In the genomic region with DNA sequence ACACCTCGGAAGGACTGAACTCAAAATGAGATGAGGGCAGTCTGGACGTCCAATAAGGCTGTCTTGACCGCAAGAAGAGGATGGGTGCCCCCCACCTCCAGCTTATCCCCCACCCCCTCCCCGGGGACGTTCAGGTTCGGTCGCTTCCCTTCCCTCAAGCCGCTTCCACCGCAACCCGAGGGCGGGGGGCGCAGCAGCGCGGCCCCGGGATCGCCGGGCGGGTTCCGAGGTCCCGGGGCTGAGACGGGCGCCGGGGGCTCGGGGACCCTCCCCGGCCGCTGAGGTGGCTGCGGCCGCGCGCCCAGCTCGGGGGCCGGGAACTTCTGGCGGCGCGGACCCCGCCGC, we compare ENCODE assay signal across 8 cellular contexts. TPM values are rescaled to one million over a fixed set of nuclear protein-coding genes. Genes with fewer than 3 reads are reported as not detected.
DNase-seq lines count a peak whose midpoint lies in the region; ATAC-seq and TF ChIP-seq lines count a peak whose summit lies in the region.

No MANE protein-coding gene starts in this region.

- H3K4me1 ChIP-seq in lower lobe of right lung (peaks cover 23% of the 10 kb centered on the region), urinary bladder (ENCODE audit: insufficient read depth) (no peaks in the 10 kb centered on the region)

- H3K4me1 Mint-ChIP-seq in activated naive CD4-positive, alpha-beta T cell treated with anti-CD3 and anti-CD28 coated beads, Interleukin-2, amount 10 ng/mL, durations not matched to agents 7 days and 5 days: peaks cover 17% of the 10 kb centered on the region

- peak overlapping the region; percentile 35 for H3K27ac Mint-ChIP-seq in activated naive CD4-positive, alpha-beta T cell treated with anti-CD3 and anti-CD28 coated beads, Interleukin-2, amount 10 ng/mL, durations not matched to agents 7 days and 5 days

- ATAC-seq in lower lobe of right lung: no peak

- H3K27ac ChIP-seq in lower lobe of right lung (peak overlapping the region; percentile 95), urinary bladder (ENCODE audit: low read depth) (peak overlapping the region; percentile 80)

- under 1% methylated on average over 37 of the region's 37 CpGs for WGBS in urinary bladder

- intact Hi-C loops in lower lobe of right lung (cut with DNase I): no loop called here

- no peaks in the 10 kb centered on the region for H3K9me3 ChIP-seq in lower lobe of right lung

- H3K9me3 Mint-ChIP-seq in activated naive CD4-positive, alpha-beta T cell treated with anti-CD3 and anti-CD28 coated beads, Interleukin-2, amount 10 ng/mL, durations not matched to agents 7 days and 5 days: peaks cover 2% of the 10 kb centered on the region

- peak overlapping the region; percentile 73 to 75 for H3K4me3 ChIP-seq in cardiac fibroblast (replicated peaks in 1 of 2; ENCODE audit: low read depth in 2 of 2, low read length in 2 of 2)
- peak overlapping the region; percentile 75 for H3K4me3 ChIP-seq in lower lobe of right lung
- peak overlapping the region; percentile 99 for H3K4me3 ChIP-seq in urinary bladder (ENCODE audit: low read depth, low read length)

- CTCF ChIA-PET in activated naive CD4-positive, alpha-beta T cell treated with anti-CD3 and anti-CD28 coated beads, Interleukin-2, amount 10 ng/mL, durations not matched to agents 7 days and 5 days (lab: Charles Lee): interaction anchor here (0.6 to 1.3 kb wide), 3 partner anchors 111 to 323 kb away, joined by 3 to 4 read pairs (median 3); no protein-coding TSS in a partner anchor

- DNase-seq in activated naive CD4-positive, alpha-beta T cell treated with anti-CD3 and anti-CD28 coated beads, Interleukin-2, amount 10 ng/mL, durations not matched to agents 7 days and 5 days: no peak
- DNase-seq in activated naive CD4-positive, alpha-beta T cell (lab: John Stamatoyannopoulos, UW): no peak
- DNase-seq in HuH-7 (ENCODE audit: low spot score) (peak; percentile 72), cardiac fibroblast (ENCODE audit: low read depth in 2 of 2) (no peak), lower lobe of right lung (no peak), NCI-H1417 treated with DMSO at 0.1 percent for 48 hours (lab: John Stamatoyannopoulos, UW) (no peak)
- no peak for DNase-seq in activated effector memory CD4-positive, alpha-beta T cell treated with Interleukin-2 at 50 U/mL for 16 hours

- peaks cover 43% of the 10 kb centered on the region for H3K27me3 Mint-ChIP-seq in activated naive CD4-positive, alpha-beta T cell treated with anti-CD3 and anti-CD28 coated beads, Interleukin-2, amount 10 ng/mL, durations not matched to agents 7 days and 5 days

- no peaks in the 10 kb centered on the region for H3K36me3 ChIP-seq in lower lobe of right lung
- H3K36me3 ChIP-seq in urinary bladder (ENCODE audit: insufficient read depth): no peaks in the 10 kb centered on the region

- H3K4me3 Mint-ChIP-seq in activated naive CD4-positive, alpha-beta T cell treated with anti-CD3 and anti-CD28 coated beads, Interleukin-2, amount 10 ng/mL, durations not matched to agents 7 days and 5 days: peak overlapping the region; percentile 81

- no peaks in the 10 kb centered on the region for H3K27me3 ChIP-seq in lower lobe of right lung (ENCODE audit: low read depth)

- H3K36me3 Mint-ChIP-seq in activated naive CD4-positive, alpha-beta T cell treated with anti-CD3 and anti-CD28 coated beads, Interleukin-2, amount 10 ng/mL, durations not matched to agents 7 days and 5 days: peaks cover 13% of the 10 kb centered on the region

- no peak for TF ChIP-seq CTCF in cardiac fibroblast (IDR thresholded peaks at IDR 0.05; ENCODE audit: low read depth, low read length)
- TF ChIP-seq CTCF in lower lobe of right lung (IDR thresholded peaks at IDR 0.05): no peak

RNA-seq across cellular contexts. Expression of a gene that starts 0.5 kb away (rescaled TPM):
- total RNA-seq in lower lobe of right lung (12.3 TPM), urinary bladder (28.2 TPM)
- polyA plus RNA-seq in urinary bladder: 7.3 TPM
